8 cellular contexts compared by ENCODE assay signal in the genomic region with DNA sequence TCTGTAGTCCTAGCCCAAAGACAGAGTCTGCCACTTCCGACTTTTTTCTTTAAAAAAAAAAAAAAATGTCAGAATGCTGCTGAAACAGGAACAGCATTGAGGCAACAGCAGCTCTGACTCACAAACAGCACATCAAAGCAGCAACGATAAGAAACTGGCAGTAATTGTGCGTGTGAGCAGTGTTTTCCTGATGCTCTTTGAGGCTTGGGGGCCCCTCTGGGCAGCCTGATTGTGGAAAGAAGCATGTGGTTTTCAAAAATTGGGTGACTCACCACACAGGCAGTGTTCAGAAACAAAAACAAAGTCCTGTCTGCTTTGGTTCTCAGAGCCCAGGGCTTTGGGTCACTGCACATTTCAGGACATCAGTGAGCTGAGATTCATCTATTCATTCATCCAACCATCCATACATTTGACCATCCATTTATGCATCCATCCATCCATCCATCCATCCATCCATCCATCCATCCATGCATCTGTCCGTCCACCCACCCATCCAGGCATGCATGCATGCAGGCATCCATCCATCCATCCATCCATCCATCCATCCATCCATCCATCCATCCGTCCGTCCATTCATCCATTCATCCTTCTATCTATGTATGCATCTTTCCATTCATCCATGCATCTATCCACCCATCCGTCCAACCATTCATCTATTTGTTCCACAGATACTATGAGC.
DNase-seq lines count a peak whose midpoint lies in the region; ATAC-seq and TF ChIP-seq lines count a peak whose summit lies in the region.

No MANE protein-coding gene starts in this region.

- no peak overlapping the region for H3K9ac ChIP-seq in SU-DHL-6 (ENCODE audit: low read length)

- DNase-seq in GM10266 (ENCODE audit: extremely low spot score): peak; percentile 29
- DNase-seq in hepatic stellate cell (ENCODE audit: low spot score): peak; percentile 88
- DNase-seq in stimulated activated CD4-positive, alpha-beta T cell treated with anti-CD3 and anti-CD28 coated beads, Interleukin-4, amount 100 ng/mL, for 1 hour: peak; percentile 69
- DNase-seq in iPS-NIHi7 (ENCODE audit: extremely low spot score): no peak
- DNase-seq in GM23338 (ENCODE audit: low spot score): no peak

- H4K20me1 ChIP-seq in SU-DHL-6 (ENCODE audit: low read depth, low read length): no peaks in the 10 kb centered on the region
- no peaks in the 10 kb centered on the region for H4K20me1 ChIP-seq in GM23338 (replicated peaks; ENCODE audit: insufficient read depth)

- H3K79me2 ChIP-seq in SU-DHL-6 (ENCODE audit: insufficient read depth, low read length) (no peaks in the 10 kb centered on the region), GM23338 (replicated peaks; ENCODE audit: insufficient read depth) (no peaks in the 10 kb centered on the region)

- H3K9me2 ChIP-seq in SU-DHL-6 (replicated peaks; ENCODE audit: insufficient read depth, low read length) (no peaks in the 10 kb centered on the region), GM23338 (ENCODE audit: insufficient read depth) (no peaks in the 10 kb centered on the region)

- H3F3A ChIP-seq in SU-DHL-6 (ENCODE audit: insufficient read depth) (no peaks in the 10 kb centered on the region), GM23338 (replicated peaks; ENCODE audit: low read depth) (no peaks in the 10 kb centered on the region)

- H3K9me3 Mint-ChIP-seq in activated naive CD8-positive, alpha-beta T cell (ENCODE audit: low read depth): peaks cover 6% of the 10 kb centered on the region
- no peaks in the 10 kb centered on the region; the same call in 2 of the 3 replicates for H3K9me3 Mint-ChIP-seq in GM23338

- peak overlapping the region; percentile 11; the same call in 1 of the 2 replicates for H3K27ac ChIP-seq in SU-DHL-6 (ENCODE audit: low read depth, low read length)
- no peak overlapping the region for H3K27ac ChIP-seq in GM23338 (ENCODE audit: low read depth)

- H3K36me3 Mint-ChIP-seq in activated naive CD8-positive, alpha-beta T cell: no peaks in the 10 kb centered on the region
- H3K36me3 Mint-ChIP-seq in GM23338 (ENCODE audit: low read depth): no peaks in the 10 kb centered on the region

- H3K27me3 ChIP-seq in SU-DHL-6 (ENCODE audit: low read length) (no peaks in the 10 kb centered on the region), GM23338 (ENCODE audit: insufficient read depth) (no peaks in the 10 kb centered on the region)

- no peak overlapping the region for H3K4me3 ChIP-seq in SU-DHL-6 (ENCODE audit: insufficient read depth, low read length, poor library complexity, severe bottlenecking)
- no peak overlapping the region for H3K4me3 ChIP-seq in GM23338

- peaks cover 77% of the 10 kb centered on the region for H3K4me1 Mint-ChIP-seq in activated naive CD8-positive, alpha-beta T cell (ENCODE audit: low read depth)
- peaks cover under 1% of the 10 kb centered on the region; the same call in 1 of the 3 replicates for H3K4me1 Mint-ChIP-seq in GM23338

- peaks cover under 1% of the 10 kb centered on the region; the same call in 1 of the 2 replicates for H3K4me1 ChIP-seq in GM23338 (ENCODE audit: insufficient read depth)

- peak overlapping the region; percentile 95 for H3K27ac Mint-ChIP-seq in activated naive CD8-positive, alpha-beta T cell
- no peak overlapping the region for H3K27ac Mint-ChIP-seq in GM23338

- ATAC-seq in HG03280 (IDR thresholded peaks at IDR 0.05; ENCODE audit: unreplicated experiment) (peak; percentile 56), GM23338 (no peak)

- no peak overlapping the region for H2AFZ ChIP-seq in SU-DHL-6 (ENCODE audit: low read depth, low read length, severe bottlenecking)
- no peak overlapping the region for H2AFZ ChIP-seq in GM23338

- no peaks in the 10 kb centered on the region for H3K27me3 Mint-ChIP-seq in activated naive CD8-positive, alpha-beta T cell
- peaks cover 2% of the 10 kb centered on the region for H3K27me3 Mint-ChIP-seq in GM23338 (ENCODE audit: insufficient read depth, low read depth, poor library complexity)

- H3K36me3 ChIP-seq in SU-DHL-6 (ENCODE audit: low read length): no peaks in the 10 kb centered on the region
- H3K36me3 ChIP-seq in GM23338 (ENCODE audit: insufficient read depth): no peaks in the 10 kb centered on the region

- H3K4me3 Mint-ChIP-seq in activated naive CD8-positive, alpha-beta T cell: peak overlapping the region; percentile 74
- no peak overlapping the region for H3K4me3 Mint-ChIP-seq in GM23338

- TF ChIP-seq CTCF in GM10266 (IDR thresholded peaks at IDR 0.05; ENCODE audit: control insufficient read depth, insufficient read depth, low read depth, missing control alignments) (no peak), SU-DHL-6 (IDR thresholded peaks at IDR 0.05; ENCODE audit: insufficient read depth, low read length, poor library complexity, severe bottlenecking) (no peak), GM23338 (conservative IDR thresholded peaks at IDR 0.05; ENCODE audit: low read depth in 2 of 2) (no peak)

- H3K9me3 ChIP-seq in SU-DHL-6 (ENCODE audit: insufficient read depth, low read length): no peaks in the 10 kb centered on the region

- H3K4me2 ChIP-seq in SU-DHL-6 (ENCODE audit: low read depth, low read length, poor library complexity, severe bottlenecking) (peak overlapping the region; percentile 5), GM23338 (no peak overlapping the region)

TF ChIP-seq in GM23338, 12 proteins besides CTCF, POLR2A, EP300 and RAD21 (continues in another document):
- TF ChIP-seq, protein P1, sequence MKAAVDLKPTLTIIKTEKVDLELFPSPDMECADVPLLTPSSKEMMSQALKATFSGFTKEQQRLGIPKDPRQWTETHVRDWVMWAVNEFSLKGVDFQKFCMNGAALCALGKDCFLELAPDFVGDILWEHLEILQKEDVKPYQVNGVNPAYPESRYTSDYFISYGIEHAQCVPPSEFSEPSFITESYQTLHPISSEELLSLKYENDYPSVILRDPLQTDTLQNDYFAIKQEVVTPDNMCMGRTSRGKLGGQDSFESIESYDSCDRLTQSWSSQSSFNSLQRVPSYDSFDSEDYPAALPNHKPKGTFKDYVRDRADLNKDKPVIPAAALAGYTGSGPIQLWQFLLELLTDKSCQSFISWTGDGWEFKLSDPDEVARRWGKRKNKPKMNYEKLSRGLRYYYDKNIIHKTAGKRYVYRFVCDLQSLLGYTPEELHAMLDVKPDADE (IDR thresholded peaks at IDR 0.05): no peak
- TF ChIP-seq EZH2phosphoT487 (IDR thresholded peaks at IDR 0.05; ENCODE audit: unreplicated experiment): no peak
- no peak for TF ChIP-seq JUNB (IDR thresholded peaks at IDR 0.05; ENCODE audit: unreplicated experiment)
- TF ChIP-seq POLR2AphosphoS5 (IDR thresholded peaks at IDR 0.05; ENCODE audit: low read depth): no peak
- TF ChIP-seq, protein P2, sequence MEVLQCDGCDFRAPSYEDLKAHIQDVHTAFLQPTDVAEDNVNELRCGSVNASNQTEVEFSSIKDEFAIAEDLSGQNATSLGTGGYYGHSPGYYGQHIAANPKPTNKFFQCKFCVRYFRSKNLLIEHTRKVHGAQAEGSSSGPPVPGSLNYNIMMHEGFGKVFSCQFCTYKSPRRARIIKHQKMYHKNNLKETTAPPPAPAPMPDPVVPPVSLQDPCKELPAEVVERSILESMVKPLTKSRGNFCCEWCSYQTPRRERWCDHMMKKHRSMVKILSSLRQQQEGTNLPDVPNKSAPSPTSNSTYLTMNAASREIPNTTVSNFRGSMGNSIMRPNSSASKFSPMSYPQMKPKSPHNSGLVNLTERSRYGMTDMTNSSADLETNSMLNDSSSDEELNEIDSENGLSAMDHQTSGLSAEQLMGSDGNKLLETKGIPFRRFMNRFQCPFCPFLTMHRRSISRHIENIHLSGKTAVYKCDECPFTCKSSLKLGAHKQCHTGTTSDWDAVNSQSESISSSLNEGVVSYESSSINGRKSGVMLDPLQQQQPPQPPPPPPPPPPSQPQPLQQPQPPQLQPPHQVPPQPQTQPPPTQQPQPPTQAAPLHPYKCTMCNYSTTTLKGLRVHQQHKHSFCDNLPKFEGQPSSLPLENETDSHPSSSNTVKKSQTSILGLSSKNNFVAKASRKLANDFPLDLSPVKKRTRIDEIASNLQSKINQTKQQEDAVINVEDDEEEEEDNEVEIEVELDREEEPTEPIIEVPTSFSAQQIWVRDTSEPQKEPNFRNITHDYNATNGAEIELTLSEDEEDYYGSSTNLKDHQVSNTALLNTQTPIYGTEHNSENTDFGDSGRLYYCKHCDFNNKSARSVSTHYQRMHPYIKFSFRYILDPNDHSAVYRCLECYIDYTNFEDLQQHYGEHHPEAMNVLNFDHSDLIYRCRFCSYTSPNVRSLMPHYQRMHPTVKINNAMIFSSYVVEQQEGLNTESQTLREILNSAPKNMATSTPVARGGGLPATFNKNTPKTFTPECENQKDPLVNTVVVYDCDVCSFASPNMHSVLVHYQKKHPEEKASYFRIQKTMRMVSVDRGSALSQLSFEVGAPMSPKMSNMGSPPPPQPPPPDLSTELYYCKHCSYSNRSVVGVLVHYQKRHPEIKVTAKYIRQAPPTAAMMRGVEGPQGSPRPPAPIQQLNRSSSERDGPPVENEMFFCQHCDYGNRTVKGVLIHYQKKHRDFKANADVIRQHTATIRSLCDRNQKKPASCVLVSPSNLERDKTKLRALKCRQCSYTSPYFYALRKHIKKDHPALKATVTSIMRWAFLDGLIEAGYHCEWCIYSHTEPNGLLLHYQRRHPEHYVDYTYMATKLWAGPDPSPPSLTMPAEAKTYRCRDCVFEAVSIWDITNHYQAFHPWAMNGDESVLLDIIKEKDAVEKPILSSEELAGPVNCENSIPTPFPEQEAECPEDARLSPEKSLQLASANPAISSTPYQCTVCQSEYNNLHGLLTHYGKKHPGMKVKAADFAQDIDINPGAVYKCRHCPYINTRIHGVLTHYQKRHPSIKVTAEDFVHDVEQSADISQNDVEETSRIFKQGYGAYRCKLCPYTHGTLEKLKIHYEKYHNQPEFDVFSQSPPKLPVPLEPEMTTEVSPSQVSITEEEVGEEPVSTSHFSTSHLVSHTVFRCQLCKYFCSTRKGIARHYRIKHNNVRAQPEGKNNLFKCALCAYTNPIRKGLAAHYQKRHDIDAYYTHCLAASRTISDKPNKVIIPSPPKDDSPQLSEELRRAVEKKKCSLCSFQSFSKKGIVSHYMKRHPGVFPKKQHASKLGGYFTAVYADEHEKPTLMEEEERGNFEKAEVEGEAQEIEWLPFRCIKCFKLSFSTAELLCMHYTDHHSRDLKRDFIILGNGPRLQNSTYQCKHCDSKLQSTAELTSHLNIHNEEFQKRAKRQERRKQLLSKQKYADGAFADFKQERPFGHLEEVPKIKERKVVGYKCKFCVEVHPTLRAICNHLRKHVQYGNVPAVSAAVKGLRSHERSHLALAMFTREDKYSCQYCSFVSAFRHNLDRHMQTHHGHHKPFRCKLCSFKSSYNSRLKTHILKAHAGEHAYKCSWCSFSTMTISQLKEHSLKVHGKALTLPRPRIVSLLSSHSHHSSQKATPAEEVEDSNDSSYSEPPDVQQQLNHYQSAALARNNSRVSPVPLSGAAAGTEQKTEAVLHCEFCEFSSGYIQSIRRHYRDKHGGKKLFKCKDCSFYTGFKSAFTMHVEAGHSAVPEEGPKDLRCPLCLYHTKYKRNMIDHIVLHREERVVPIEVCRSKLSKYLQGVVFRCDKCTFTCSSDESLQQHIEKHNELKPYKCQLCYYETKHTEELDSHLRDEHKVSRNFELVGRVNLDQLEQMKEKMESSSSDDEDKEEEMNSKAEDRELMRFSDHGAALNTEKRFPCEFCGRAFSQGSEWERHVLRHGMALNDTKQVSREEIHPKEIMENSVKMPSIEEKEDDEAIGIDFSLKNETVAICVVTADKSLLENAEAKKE (CRISPR knock-in tag; IDR thresholded peaks at IDR 0.05): no peak
- no peak for TF ChIP-seq ZNF114 (CRISPR knock-in tag; IDR thresholded peaks at IDR 0.05)

Comparison
In these comparisons a context has a peak if more than half of its experiments do, and no peak if none do; other contexts are left out.
1. DNase-seq: peak in GM10266 (single experiment), hepatic stellate cell (single experiment) and stimulated activated CD4-positive, alpha-beta T cell treated with anti-CD3 and anti-CD28 coated beads, Interleukin-4, amount 100 ng/mL, for 1 hour (single experiment); none in iPS-NIHi7 (single experiment) and GM23338 (single experiment).